ENCODE assay signal across 11 cellular contexts in genomic region chrX:47958206-47958605, GRCh38. TPM values are rescaled to one million over a fixed set of nuclear protein-coding genes. Genes with fewer than 3 reads are reported as not detected.
"Had no signal": no experiment of that assay in that cellular context is flagged by ENCODE, and none has a peak within 500 bp of the region (broad histone marks: within the 10 kb centered on the region; RNA-seq: fewer than 3 reads in every experiment).

No MANE protein-coding gene starts in this region.

RNA-seq across cellular contexts. Expression of gene SPACA5, which starts 48.6 kb away (rescaled TPM):
- total RNA-seq: activated CD4-positive, alpha-beta memory T cell treated with anti-CD3 and anti-CD28 coated beads, Interleukin-2, amount 10 ng/mL, durations not matched to agents 7 days and 5 days; activated CD4-positive, alpha-beta T cell treated with anti-CD3 and anti-CD28 coated beads for 36 hours; activated CD8-positive, alpha-beta memory T cell treated with anti-CD3 and anti-CD28 coated beads, Interleukin-2, amount 10 ng/mL, durations not matched to agents 7 days and 5 days; activated CD8-positive, alpha-beta T cell treated with anti-CD3 and anti-CD28 coated beads, Interleukin-2, amount 10 ng/mL, durations not matched to agents 7 days and 5 days; activated naive CD8-positive, alpha-beta T cell treated with anti-CD3 and anti-CD28 coated beads, Interleukin-2, amount 10 ng/mL, durations not matched to agents 7 days and 5 days; activated T-helper 2 cell treated with anti-CD3 and anti-CD28 coated beads, Interferon-gamma antibody, Interleukin-2, Interleukin-4, amounts not matched to agents 10 μg/mL and 5 μg/mL and 100 μg/mL, durations not matched to agents 14 hours and 24 hours and 36 hours; ascending aorta; bronchial epithelial cell; cardiac muscle cell; cerebellum; WTC11 had no signal
- polyA plus RNA-seq: cardiac muscle cell had no signal
